11 cellular contexts compared by ENCODE assay signal in the genomic region with DNA sequence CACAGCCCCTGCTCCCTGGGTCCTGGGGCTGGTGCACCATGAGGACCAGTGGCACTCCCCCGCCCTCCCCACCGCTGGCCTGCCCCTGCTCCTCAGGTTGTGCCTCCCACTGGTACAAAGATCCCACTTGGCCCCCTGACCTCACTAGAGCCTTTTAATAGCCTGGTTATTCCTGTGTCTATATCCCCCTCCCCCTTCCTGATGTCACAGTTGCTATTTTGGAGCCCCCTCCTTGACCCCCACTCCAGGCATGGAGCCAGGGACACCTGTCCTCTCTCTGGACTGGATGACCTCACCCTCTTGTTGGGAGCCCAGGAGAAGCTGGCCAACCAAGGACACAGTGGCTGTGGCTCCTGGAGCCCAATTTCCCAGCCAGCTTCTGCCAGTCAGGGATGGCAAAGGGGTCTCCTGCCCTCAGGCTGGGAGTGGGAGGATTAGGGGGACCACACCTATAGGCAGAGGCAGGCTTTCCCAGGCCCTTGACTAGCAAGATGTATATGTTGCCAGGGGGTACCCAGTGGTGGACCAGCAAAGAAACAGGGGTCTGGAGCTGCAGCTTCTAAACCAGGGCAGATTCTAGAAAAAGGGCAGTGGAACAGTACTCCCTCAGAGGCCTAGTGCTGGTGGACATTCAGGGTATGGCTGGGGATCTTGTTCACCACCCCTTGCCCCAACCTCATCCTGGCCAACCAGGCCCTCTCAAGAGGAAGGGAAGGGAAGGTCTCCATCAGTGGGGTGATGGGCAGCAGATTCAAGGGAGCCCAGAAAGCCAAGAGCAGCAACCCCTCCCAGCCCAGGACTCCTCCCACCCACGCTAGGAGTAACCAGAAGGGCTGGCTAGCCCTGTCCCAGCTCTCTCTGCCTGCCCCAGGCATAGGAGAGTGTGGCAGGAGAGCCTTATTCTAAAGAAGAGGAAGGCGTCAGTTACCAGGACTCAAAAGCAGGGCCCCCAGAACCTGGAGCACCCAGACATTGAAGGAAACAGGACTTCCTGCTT. TPM values are rescaled to one million over a fixed set of nuclear protein-coding genes. Genes with fewer than 3 reads are reported as not detected.
DNase-seq lines count a peak whose midpoint lies in the region; ATAC-seq and TF ChIP-seq lines count a peak whose summit lies in the region.
"Had no signal": no experiment of that assay in that cellular context is flagged by ENCODE, and none has a peak within 500 bp of the region (broad histone marks: within the 10 kb centered on the region; RNA-seq: fewer than 3 reads in every experiment).

No MANE protein-coding gene starts in this region.

- H3K4me3 ChIP-seq in Peyer's patch (no peak overlapping the region), parathyroid adenoma (ENCODE audit: low read depth, low read length) (no peak overlapping the region)

- peaks cover 29% of the 10 kb centered on the region for H3K79me2 ChIP-seq in parathyroid adenoma

- H3K4me3 Mint-ChIP-seq in glutamatergic neuron (ENCODE audit: unreplicated experiment) = peak overlapping the region; percentile 63

- no peak for TF ChIP-seq POLR2A in Peyer's patch (IDR thresholded peaks at IDR 0.05)

- no peak overlapping the region for H3K27ac Mint-ChIP-seq in glutamatergic neuron (ENCODE audit: unreplicated experiment)

- H3K4me1 Mint-ChIP-seq in glutamatergic neuron (ENCODE audit: low read depth, unreplicated experiment) = peaks cover 65% of the 10 kb centered on the region

- peaks cover 10% of the 10 kb centered on the region for H3K9me3 Mint-ChIP-seq in glutamatergic neuron (ENCODE audit: unreplicated experiment)
- H3K9me3 Mint-ChIP-seq: T-cell had no signal

- no peak overlapping the region for H3K9ac ChIP-seq in parathyroid adenoma

- H3K27me3 Mint-ChIP-seq in glutamatergic neuron (ENCODE audit: unreplicated experiment) = peaks cover 25% of the 10 kb centered on the region
- H3K27me3 Mint-ChIP-seq: T-cell had no signal

- H3K4me2 ChIP-seq in parathyroid adenoma (ENCODE audit: low read length) = no peak overlapping the region

- H3K9me3 ChIP-seq in Peyer's patch (no peaks in the 10 kb centered on the region), parathyroid adenoma (ENCODE audit: control insufficient read depth, low read length) (no peaks in the 10 kb centered on the region)

- H3K36me3 ChIP-seq in Peyer's patch (peaks cover 0 to 25% (median 0%) of the 10 kb centered on the region in 3 donors), parathyroid adenoma (ENCODE audit: control insufficient read depth, insufficient read depth, low read length) (no peaks in the 10 kb centered on the region)

- ATAC-seq in HG03565 (IDR thresholded peaks at IDR 0.05; ENCODE audit: unreplicated experiment) = no peak
- ATAC-seq in HG03139 (IDR thresholded peaks at IDR 0.05; ENCODE audit: unreplicated experiment) = no peak

- H3K27ac ChIP-seq in 22Rv1 (0 out of 2 replicates have a peak overlapping the region, but pooled peaks have one; percentile 29), Peyer's patch (peak overlapping the region in 3 of 4 donors; percentile 68 to 86 (median 80)), parathyroid adenoma (peak overlapping the region; percentile 87)

- no peak overlapping the region for H2AFZ ChIP-seq in parathyroid adenoma

- no peaks in the 10 kb centered on the region for H3K36me3 Mint-ChIP-seq in glutamatergic neuron (ENCODE audit: unreplicated experiment)

- TF ChIP-seq CTCF in 22Rv1 (IDR thresholded peaks at IDR 0.05) (no peak), Peyer's patch (IDR thresholded peaks at IDR 0.05) (no peak), glutamatergic neuron (IDR thresholded peaks at IDR 0.05; ENCODE audit: partially characterized antibody, unreplicated experiment) (no peak), parathyroid adenoma (IDR thresholded peaks at IDR 0.05) (no peak)

- H3K27me3 ChIP-seq in Peyer's patch = no peaks in the 10 kb centered on the region
- H3K27me3 ChIP-seq in parathyroid adenoma (ENCODE audit: control insufficient read depth, insufficient read depth, low read length) = no peaks in the 10 kb centered on the region

- no peak for DNase-seq in Peyer's patch
- no peak for DNase-seq in glutamatergic neuron
- no peak for DNase-seq in activated naive CD4-positive, alpha-beta T cell treated with anti-CD3 and anti-CD28 coated beads, Interleukin-2, amount 50 U/mL, for 16 hours
- no peak for DNase-seq in C1 segment of cervical spinal cord (lab: John Stamatoyannopoulos, UW)
- DNase-seq: NCI-H774, T-cell had no signal

- peaks cover 9 to 46% (median 21%) of the 10 kb centered on the region in 4 donors for H3K4me1 ChIP-seq in Peyer's patch
- H3K4me1 ChIP-seq in parathyroid adenoma = peaks cover 58% of the 10 kb centered on the region

RNA-seq across cellular contexts. Expression of a gene that starts 10.9 kb away (rescaled TPM):
- total RNA-seq in Peyer's patch (10 to 100 TPM; 42.4 to 71.0 (median 48.4) TPM), glutamatergic neuron (ENCODE audit: unreplicated experiment) (185 TPM)

RNA-seq across cellular contexts. Expression of a gene that starts 29.1 kb away (rescaled TPM):
- total RNA-seq in Peyer's patch (1 to 10 TPM in 3 of 4 donors, under 1 TPM in 1; 0.53 to 5.8 (median 1.6) TPM), glutamatergic neuron (ENCODE audit: unreplicated experiment) (3.2 TPM)

RNA-seq across cellular contexts. Expression of a gene that starts 42.0 kb away (rescaled TPM):
- total RNA-seq in Peyer's patch = 10 to 100 TPM in 3 of 4 donors, 1 to 10 TPM in 1; 8.3 to 48.9 (median 33.8) TPM
- 51.2 TPM for total RNA-seq in glutamatergic neuron (ENCODE audit: unreplicated experiment)

RNA-seq across cellular contexts. Expression of a gene that starts 46.1 kb away (rescaled TPM):
- total RNA-seq in Peyer's patch (10 to 100 TPM; 10.7 to 28.4 (median 26.1) TPM), glutamatergic neuron (ENCODE audit: unreplicated experiment) (57.9 TPM)

RNA-seq across cellular contexts. Expression of a gene that starts 57.9 kb away (rescaled TPM):
- total RNA-seq in Peyer's patch = under 1 TPM in 1 of 4 donors, not detected in 3; 0.57 TPM
- not detected for total RNA-seq in glutamatergic neuron (ENCODE audit: unreplicated experiment)
- total RNA-seq: epithelial cell of proximal tubule had no signal

Comparison
In these comparisons a context has a peak if more than half of its experiments do, and no peak if none do; other contexts are left out.
1. H3K27ac ChIP-seq: peak in every context shown above with its lines; median percentile 87 in parathyroid adenoma; 80 in Peyer's patch; 29 in 22Rv1.